10 cellular contexts compared by ENCODE assay signal in the genomic region with DNA sequence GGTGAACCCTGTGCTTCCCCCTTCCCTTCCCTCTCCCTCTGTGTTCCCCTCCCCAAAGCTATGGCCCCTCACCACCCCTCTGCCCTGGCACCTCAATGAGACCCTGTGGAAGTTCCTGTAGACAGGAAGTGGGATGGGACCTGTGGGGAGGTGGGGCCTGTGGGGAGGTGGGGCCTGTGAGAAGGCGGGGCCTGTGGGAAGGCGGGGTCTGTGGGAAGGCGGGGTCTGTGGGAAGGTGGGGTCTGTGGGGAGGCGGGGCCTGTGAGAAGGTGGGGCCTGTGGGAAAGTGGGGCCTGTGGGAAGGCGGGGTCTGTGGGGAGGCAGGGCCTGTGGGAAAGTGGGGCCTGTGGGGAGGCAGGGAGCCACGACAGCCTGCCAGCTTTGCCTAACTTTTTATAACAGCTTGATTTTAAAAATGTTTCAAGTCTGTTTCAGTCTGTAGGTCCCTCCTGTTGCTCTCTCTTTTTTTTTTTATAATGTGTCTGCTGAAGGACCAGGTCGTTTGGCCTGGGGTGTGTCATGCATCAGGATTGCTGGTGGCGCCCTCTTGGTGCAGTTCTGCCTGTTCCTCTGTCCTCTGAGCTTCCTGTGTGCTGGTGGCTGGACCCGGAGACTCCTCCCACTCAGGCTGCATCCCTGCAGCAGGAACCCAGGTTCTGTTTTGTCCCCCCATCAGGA.
DNase-seq lines count a peak whose midpoint lies in the region; ATAC-seq and TF ChIP-seq lines count a peak whose summit lies in the region.
"Had no signal": no experiment of that assay in that cellular context is flagged by ENCODE, and none has a peak within 500 bp of the region (broad histone marks: within the 10 kb centered on the region; RNA-seq: fewer than 3 reads in every experiment).

No MANE protein-coding gene starts in this region.

- H3K27ac Mint-ChIP-seq in naive B cell, result no peak overlapping the region
- H3K27ac Mint-ChIP-seq: T-cell had no signal

- POLR2A ChIA-PET in HEK293T (lab: Yijun Ruan, JAX), result no interaction called here

- H3K27me3 Mint-ChIP-seq in naive B cell, result peaks cover 17 to 86% (median 48%) of the 10 kb centered on the region in 3 donors

- peak; percentile 42 for DNase-seq in activated CD4-positive, alpha-beta T cell treated with anti-CD3 and anti-CD28 coated beads for 48 hours
- no peak for DNase-seq in activated CD4-positive, alpha-beta T cell treated with anti-CD3 and anti-CD28 coated beads for 4 hours
- DNase-seq in HEK293T (ENCODE audit: extremely low spot score) (peak; percentile 73), UCSD-AML1 (lab: John Stamatoyannopoulos, UW; ENCODE audit: unreplicated experiment) (peak; percentile 28), naive B cell (no peak), CD1c-positive myeloid dendritic cell (ENCODE audit: extremely low spot score) (no peak)
- DNase-seq: NCI-H1417, T-cell had no signal

- H3K9me3 Mint-ChIP-seq in naive B cell, result peaks cover 0 to 6% (median 0%) of the 10 kb centered on the region in 7 donors

- peak overlapping the region in 1 of 8 donors; percentile 46 for H3K4me3 Mint-ChIP-seq in naive B cell
- H3K4me3 Mint-ChIP-seq: T-cell had no signal

- H3K4me1 Mint-ChIP-seq in naive B cell, result peaks cover 5 to 17% (median 8%) of the 10 kb centered on the region in 3 donors

- ATAC-seq in naive B cell (ENCODE audit: low read depth in 2 of 2), result peak; percentile 23 to 33
- ATAC-seq in HG03108 (IDR thresholded peaks at IDR 0.05; ENCODE audit: unreplicated experiment), result no peak
- no peak for ATAC-seq in GM21786 (IDR thresholded peaks at IDR 0.05; ENCODE audit: unreplicated experiment)

- peaks cover 0 to 9% of the 10 kb centered on the region in 2 donors for H3K36me3 Mint-ChIP-seq in naive B cell
- H3K36me3 Mint-ChIP-seq: T-cell had no signal

- CTCF ChIA-PET in HEK293T (lab: Yijun Ruan, JAX), result interaction anchor here (0.6 kb wide), 3 partner anchors 11 to 218 kb away, joined by 3 to 4 read pairs (median 3); no protein-coding TSS in a partner anchor

TF ChIP-seq in HEK293T, 16 proteins besides CTCF, POLR2A, EP300 and RAD21:
- TF ChIP-seq FOXK2 (IDR thresholded peaks at IDR 0.05) (no peak), FOXA1 (IDR thresholded peaks at IDR 0.05) (no peak), FOXM1 (IDR thresholded peaks at IDR 0.05; ENCODE audit: borderline replicate concordance) (no peak), SUZ12 (IDR thresholded peaks at IDR 0.05) (no peak), SP1 (IDR thresholded peaks at IDR 0.05) (no peak), CTBP1 (IDR thresholded peaks at IDR 0.05; ENCODE audit: borderline replicate concordance) (no peak), TARDBP (IDR thresholded peaks at IDR 0.05) (no peak), L3MBTL2 (conservative IDR thresholded peaks at IDR 0.05) (no peak), NFRKB (IDR thresholded peaks at IDR 0.05) (no peak), LEF1 (IDR thresholded peaks at IDR 0.05; ENCODE audit: borderline replicate concordance) (no peak)
- TF ChIP-seq, protein P1, sequence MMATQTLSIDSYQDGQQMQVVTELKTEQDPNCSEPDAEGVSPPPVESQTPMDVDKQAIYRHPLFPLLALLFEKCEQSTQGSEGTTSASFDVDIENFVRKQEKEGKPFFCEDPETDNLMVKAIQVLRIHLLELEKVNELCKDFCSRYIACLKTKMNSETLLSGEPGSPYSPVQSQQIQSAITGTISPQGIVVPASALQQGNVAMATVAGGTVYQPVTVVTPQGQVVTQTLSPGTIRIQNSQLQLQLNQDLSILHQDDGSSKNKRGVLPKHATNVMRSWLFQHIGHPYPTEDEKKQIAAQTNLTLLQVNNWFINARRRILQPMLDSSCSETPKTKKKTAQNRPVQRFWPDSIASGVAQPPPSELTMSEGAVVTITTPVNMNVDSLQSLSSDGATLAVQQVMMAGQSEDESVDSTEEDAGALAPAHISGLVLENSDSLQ (IDR thresholded peaks at IDR 0.05), result no peak

Comparison
In these comparisons a context has a peak if more than half of its experiments do, and no peak if none do; other contexts are left out.
1. DNase-seq: peak in activated CD4-positive, alpha-beta T cell treated with anti-CD3 and anti-CD28 coated beads for 48 hours (single experiment), HEK293T (single experiment) and UCSD-AML1 (single experiment); none in activated CD4-positive, alpha-beta T cell treated with anti-CD3 and anti-CD28 coated beads for 4 hours (0 of 2), naive B cell (single experiment) and CD1c-positive myeloid dendritic cell (single experiment).
2. ATAC-seq: peak in naive B cell (2 of 2); none in HG03108 (single experiment) and GM21786 (single experiment).